ENCODE assay signal across 18 cellular contexts in the genomic region with DNA sequence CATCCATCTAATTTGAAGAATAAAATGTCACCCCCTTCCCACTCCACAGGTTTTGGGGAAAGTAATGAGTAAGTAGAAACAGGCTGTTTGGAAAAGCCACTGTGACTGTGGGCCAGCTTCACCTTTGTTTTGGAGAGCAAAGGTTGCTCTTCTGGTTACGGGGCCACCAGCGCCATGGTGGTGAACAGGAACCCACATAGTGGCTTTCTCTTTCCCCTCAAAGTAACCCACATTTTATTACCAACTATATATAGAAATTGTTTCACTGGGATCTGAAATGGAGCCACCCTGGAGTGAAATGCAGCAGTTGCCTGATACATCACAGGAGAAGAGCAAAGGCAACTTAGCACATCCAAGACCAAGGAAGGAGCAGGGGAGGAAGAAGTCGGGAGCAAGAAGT.
A peak's percentile ranks its signal among the peaks of the same experiment; 100 is the strongest.
DNase-seq lines count a peak whose midpoint lies in the region; ATAC-seq and TF ChIP-seq lines count a peak whose summit lies in the region.
"Had no signal": no experiment of that assay in that cellular context is flagged by ENCODE, and none has a peak within 500 bp of the region (broad histone marks: within the 10 kb centered on the region; RNA-seq: fewer than 3 reads in every experiment).

No MANE protein-coding gene starts in this region.

- no peak overlapping the region for H3K9ac ChIP-seq in SK-N-MC (ENCODE audit: insufficient read length)

- peaks cover 0 to 26% (median 8%) of the 10 kb centered on the region in 4 donors for H3K4me1 ChIP-seq in tibial nerve

- TF ChIP-seq EP300 in tibial nerve (IDR thresholded peaks at IDR 0.05), result no peak

- 93 to 94% methylated on average over 3 of the region's 3 CpGs for WGBS in tibial nerve, 2 donors

- no peak for TF ChIP-seq POLR2A in tibial nerve (IDR thresholded peaks at IDR 0.05)

- TF ChIP-seq CTCF in tibial nerve (IDR thresholded peaks at IDR 0.05), result no peak

- no peak for ATAC-seq in GM18861 (IDR thresholded peaks at IDR 0.05; ENCODE audit: unreplicated experiment)

- no peak for DNase-seq in activated naive CD4-positive, alpha-beta T cell treated with Interleukin-2 at 50 U/mL for 16 hours
- DNase-seq in SK-N-MC (ENCODE audit: low read depth, low spot score), result no peak
- DNase-seq in immature natural killer cell, result no peak
- no peak for DNase-seq in tibial nerve (ENCODE audit: low spot score in 2 of 2)
- DNase-seq in NCI-H1048 (lab: John Stamatoyannopoulos, UW), result no peak
- DNase-seq: activated CD4-positive, CD25-positive, alpha-beta regulatory T cell treated with anti-CD3 and anti-CD28 coated beads, Interleukin-2, amount 50 U/mL, for 72 hours; activated effector memory CD4-positive, alpha-beta T cell treated with Interleukin-2 at 50 U/mL for 16 hours; brain microvascular endothelial cell; DMS 273 treated with DMSO at 0.1 percent for 48 hours; effector CD4-positive, alpha-beta T cell; erythroblast; head of caudate nucleus; HFFc6; NCI-H2081 treated with DMSO at 0.1 percent for 48 hours; NCI-H774; stimulated activated CD8-positive, alpha-beta memory T cell treated with anti-CD3 and anti-CD28 coated beads, Interleukin-4, amount 100 ng/mL, for 48 hours had no signal

- H3K4me3 Mint-ChIP-seq in activated naive CD4-positive, alpha-beta T cell treated with anti-CD3 and anti-CD28 coated beads, Interleukin-2, amount 50 U/mL, for 24 hours, result peak overlapping the region; percentile 26
- peak overlapping the region; percentile 5 to 95 (median 42) for H3K4me3 Mint-ChIP-seq in immature natural killer cell
- H3K4me3 Mint-ChIP-seq: HFFc6 had no signal

- no peak overlapping the region for H3K4me3 ChIP-seq in SK-N-MC
- no peak overlapping the region for H3K4me3 ChIP-seq in tibial nerve

- H3K4me1 Mint-ChIP-seq in activated naive CD4-positive, alpha-beta T cell treated with anti-CD3 and anti-CD28 coated beads, Interleukin-2, amount 50 U/mL, for 24 hours, result peaks cover 51% of the 10 kb centered on the region
- H3K4me1 Mint-ChIP-seq in immature natural killer cell, result peaks cover 34 to 37% of the 10 kb centered on the region in 2 donors

- H3K9me3 Mint-ChIP-seq in activated naive CD4-positive, alpha-beta T cell treated with anti-CD3 and anti-CD28 coated beads, Interleukin-2, amount 50 U/mL, for 24 hours, result peaks cover 5% of the 10 kb centered on the region
- H3K9me3 Mint-ChIP-seq in immature natural killer cell, result no peaks in the 10 kb centered on the region

- no peaks in the 10 kb centered on the region for H3K27me3 ChIP-seq in tibial nerve
- H3K27me3 ChIP-seq: brain microvascular endothelial cell had no signal

- H3K9me3 ChIP-seq in SK-N-MC (ENCODE audit: low read depth, low read length) (no peaks in the 10 kb centered on the region), tibial nerve (no peaks in the 10 kb centered on the region)

- H3K27me3 Mint-ChIP-seq in activated naive CD4-positive, alpha-beta T cell treated with anti-CD3 and anti-CD28 coated beads, Interleukin-2, amount 50 U/mL, for 24 hours, result no peaks in the 10 kb centered on the region
- peaks cover 0 to 12% (median 10%) of the 10 kb centered on the region in 3 donors for H3K27me3 Mint-ChIP-seq in immature natural killer cell (ENCODE audit: low read depth in 3 of 3)

- peaks cover 7% of the 10 kb centered on the region for H3K36me3 Mint-ChIP-seq in activated naive CD4-positive, alpha-beta T cell treated with anti-CD3 and anti-CD28 coated beads, Interleukin-2, amount 50 U/mL, for 24 hours
- peaks cover 11 to 22% (median 14%) of the 10 kb centered on the region in 3 donors for H3K36me3 Mint-ChIP-seq in immature natural killer cell

- peak overlapping the region; percentile 93 for H3K27ac ChIP-seq in SK-N-MC
- no peak overlapping the region for H3K27ac ChIP-seq in tibial nerve
- H3K27ac ChIP-seq: brain microvascular endothelial cell had no signal

- H3K27ac Mint-ChIP-seq in activated naive CD4-positive, alpha-beta T cell treated with anti-CD3 and anti-CD28 coated beads, Interleukin-2, amount 50 U/mL, for 24 hours, result peak overlapping the region; percentile 75
- peak overlapping the region in 2 of 6 donors; percentile 1 to 65 for H3K27ac Mint-ChIP-seq in immature natural killer cell
- H3K27ac Mint-ChIP-seq: HFFc6 had no signal

- no peaks in the 10 kb centered on the region for H3K36me3 ChIP-seq in SK-N-MC (ENCODE audit: insufficient read depth, low read length)
- H3K36me3 ChIP-seq in tibial nerve, result peaks cover 0 to 12% (median 0%) of the 10 kb centered on the region in 3 donors
- H3K36me3 ChIP-seq: brain microvascular endothelial cell had no signal
